Comparison of ENCODE assay signal across 26 cellular contexts in genomic region chr20:24350923-24351368, GRCh38.
DNase-seq lines count a peak whose midpoint lies in the region; ATAC-seq, FAIRE-seq and TF ChIP-seq lines count a peak whose summit lies in the region.
"Had no signal": no experiment of that assay in that cellular context is flagged by ENCODE, and none has a peak within 500 bp of the region (broad histone marks: within the 10 kb centered on the region; RNA-seq: fewer than 3 reads in every experiment).

No MANE protein-coding gene starts in this region.

- H3K36me3 ChIP-seq in ACC112 (ENCODE audit: insufficient read depth, low read length) = no peaks in the 10 kb centered on the region
- no peaks in the 10 kb centered on the region for H3K36me3 ChIP-seq in HEK293 (ENCODE audit: control insufficient read depth in 2 of 2, insufficient read depth in 1 of 2, low read length in 2 of 2)
- H3K36me3 ChIP-seq in astrocyte (ENCODE audit: insufficient read depth, low read length) = no peaks in the 10 kb centered on the region
- H3K36me3 ChIP-seq in keratinocyte (ENCODE audit: control insufficient read depth in 2 of 2, extremely low read depth in 1 of 2, insufficient read depth in 2 of 2, low read length in 2 of 2) = no peaks in the 10 kb centered on the region
- H3K36me3 ChIP-seq: tibial nerve had no signal

- H3K9ac ChIP-seq in astrocyte (ENCODE audit: low read length) (no peak overlapping the region), keratinocyte (ENCODE audit: control insufficient read depth, extremely low read depth, insufficient read depth, low read length) (no peak overlapping the region)

- H4K20me1 ChIP-seq in astrocyte (ENCODE audit: insufficient read depth, low read length) (no peaks in the 10 kb centered on the region), keratinocyte (ENCODE audit: control insufficient read depth, extremely low read depth, insufficient read depth, low read length) (no peaks in the 10 kb centered on the region)

- POLR2A ChIA-PET in HEK293 (lab: Yijun Ruan, JAX) = no interaction called here

- no peaks in the 10 kb centered on the region for H3K9me3 Mint-ChIP-seq in astrocyte (ENCODE audit: unreplicated experiment)
- H3K9me3 Mint-ChIP-seq: activated naive CD4-positive, alpha-beta T cell treated with anti-CD3 and anti-CD28 coated beads for 36 hours; H9 had no signal

- peak; percentile 5 for DNase-seq in astrocyte (ENCODE audit: low read depth)
- DNase-seq in keratinocyte (ENCODE audit: low read depth, low spot score) = no peak
- DNase-seq in cerebellum (ENCODE audit: low spot score) = no peak
- no peak for DNase-seq in NCI-H1436 (lab: John Stamatoyannopoulos, UW)
- no peak for DNase-seq in GM19238 (ENCODE audit: insufficient read length, low spot score)
- DNase-seq: activated CD4-positive, CD25-positive, alpha-beta regulatory T cell treated with anti-CD3 and anti-CD28 coated beads, Interleukin-2, amount 50 U/mL, for 72 hours; activated naive CD4-positive, alpha-beta T cell treated with anti-CD3 and anti-CD28 coated beads for 36 hours; activated T-cell treated with anti-CD3 and anti-CD28 coated beads, Interleukin-2, amount 50 U/mL, for 48 hours; anterior cingulate cortex; C1 segment of cervical spinal cord; effector memory CD4-positive, alpha-beta T cell; H9; KBM-7; left cardiac atrium; mesenchymal stem cell; NCI-H187; Right ventricle myocardium superior; stimulated activated CD4-positive, alpha-beta T cell treated with anti-CD3 and anti-CD28 coated beads, Interleukin-12 subunit alpha, Interleukin-12 subunit beta, amount 100 ng/mL, for 4 hours; stimulated activated CD4-positive, alpha-beta T cell treated with anti-CD3 and anti-CD28 coated beads, Interleukin-4, amount 100 ng/mL, for 4 hours; stimulated activated naive CD8-positive, alpha-beta T cell treated with anti-CD3 and anti-CD28 coated beads, Interleukin-15, Interleukin-2, amounts not matched to agents 100 U/mL and 50 U/mL, for 24 hours had no signal

- peak overlapping the region; percentile 83 for H3K27ac Mint-ChIP-seq in astrocyte (ENCODE audit: unreplicated experiment)
- H3K27ac Mint-ChIP-seq: activated naive CD4-positive, alpha-beta T cell treated with anti-CD3 and anti-CD28 coated beads for 36 hours; H9 had no signal

- FAIRE-seq in astrocyte (lab: Jason Lieb, UNC) (no peak), keratinocyte (lab: Jason Lieb, UNC) (no peak)
- FAIRE-seq: GM18507 had no signal

- H3K9me3 ChIP-seq in HEK293 (ENCODE audit: control insufficient read depth, insufficient read depth, low read depth, low read length) (no peaks in the 10 kb centered on the region), astrocyte (ENCODE audit: insufficient read depth, low read depth, low read length) (no peaks in the 10 kb centered on the region), keratinocyte (ENCODE audit: control insufficient read depth, low read depth, low read length) (no peaks in the 10 kb centered on the region)
- H3K9me3 ChIP-seq: tibial nerve had no signal

- no peaks in the 10 kb centered on the region for H3K27me3 ChIP-seq in ACC112 (ENCODE audit: insufficient read depth, low read length)
- H3K27me3 ChIP-seq in astrocyte (ENCODE audit: insufficient read depth, low read length) = no peaks in the 10 kb centered on the region
- no peaks in the 10 kb centered on the region for H3K27me3 ChIP-seq in keratinocyte (ENCODE audit: control insufficient read depth, extremely low read depth, insufficient read depth, low read length)
- H3K27me3 ChIP-seq: tibial nerve had no signal

- H3K27me3 Mint-ChIP-seq in astrocyte (ENCODE audit: low read depth, unreplicated experiment) = no peaks in the 10 kb centered on the region

- peaks cover 4% of the 10 kb centered on the region for H3K4me1 Mint-ChIP-seq in astrocyte (ENCODE audit: low read depth, unreplicated experiment)

- H3K4me2 ChIP-seq in astrocyte (ENCODE audit: low read length) (no peak overlapping the region), keratinocyte (ENCODE audit: control insufficient read depth, extremely low read depth, insufficient read depth, low read depth, low read length) (no peak overlapping the region)

- TF ChIP-seq CTCF in HEK293 (tag by site-specific recombination; IDR thresholded peaks at IDR 0.05) (no peak), astrocyte (IDR thresholded peaks at IDR 0.05; ENCODE audit: insufficient read depth, low read depth, low read length) (no peak), keratinocyte (optimal IDR thresholded peaks at IDR 0.05 in 1 of 3, IDR thresholded peaks at IDR 0.05 in 1 of 3, conservative IDR thresholded peaks at IDR 0.05 in 1 of 3; ENCODE audit: extremely low read depth in 1 of 3, insufficient read depth in 2 of 3, low read length in 3 of 3) (no peak)

- H3K4me1 ChIP-seq in ACC112 (ENCODE audit: control insufficient read depth, insufficient read depth, low read length, unreplicated experiment) (peaks cover 4% of the 10 kb centered on the region), HEK293 (ENCODE audit: control insufficient read depth, insufficient read depth, low read length) (0 out of 2 replicates have a peak, but pooled peaks cover 2% of the 10 kb centered on the region), astrocyte (ENCODE audit: insufficient read depth, low read length) (no peaks in the 10 kb centered on the region), keratinocyte (ENCODE audit: control insufficient read depth, extremely low read depth, insufficient read depth, low read length) (no peaks in the 10 kb centered on the region)
- H3K4me1 ChIP-seq: tibial nerve had no signal

- H3K79me2 ChIP-seq in ACC112 (ENCODE audit: control insufficient read depth, insufficient read depth, low read length, unreplicated experiment) (no peaks in the 10 kb centered on the region), astrocyte (ENCODE audit: insufficient read depth, low read length) (no peaks in the 10 kb centered on the region), keratinocyte (ENCODE audit: control insufficient read depth, insufficient read depth, low read length) (no peaks in the 10 kb centered on the region)

- CTCF ChIA-PET in HEK293 (lab: Yijun Ruan, JAX) = no interaction called here

- H3K4me3 ChIP-seq in ACC112 (ENCODE audit: low read depth, low read length) (peak overlapping the region; percentile 9), HEK293 (ENCODE audit: low read depth, low read length) (no peak overlapping the region), astrocyte (ENCODE audit: insufficient read depth, low read depth, low read length) (no peak overlapping the region), keratinocyte (ENCODE audit: control insufficient read depth in 2 of 3, extremely low read depth in 1 of 3, insufficient read depth in 2 of 3, low read depth in 1 of 3, low read length in 3 of 3) (no peak overlapping the region)
- H3K4me3 ChIP-seq: tibial nerve had no signal

- no peaks in the 10 kb centered on the region for H3K36me3 Mint-ChIP-seq in astrocyte (ENCODE audit: low read depth, unreplicated experiment)

- dilution Hi-C loops in keratinocyte (cut with MboI; ENCODE audit: extremely low pct_ligation_motif_present, low sequenced_read_pairs) = no loop called here

- H3K9me1 ChIP-seq in keratinocyte (ENCODE audit: control insufficient read depth, extremely low read depth, insufficient read depth, low read length) = no peaks in the 10 kb centered on the region

- H2AFZ ChIP-seq in ACC112 (ENCODE audit: low read length, unreplicated experiment) (peak overlapping the region; percentile 73), astrocyte (ENCODE audit: low read depth, low read length) (no peak overlapping the region), keratinocyte (ENCODE audit: control insufficient read depth, low read length) (peak overlapping the region; percentile 22)

- H3K4me3 Mint-ChIP-seq in astrocyte (ENCODE audit: unreplicated experiment) = no peak overlapping the region
- H3K4me3 Mint-ChIP-seq: activated naive CD4-positive, alpha-beta T cell treated with anti-CD3 and anti-CD28 coated beads for 36 hours; H9 had no signal

- H3K27ac ChIP-seq in ACC112 (ENCODE audit: low read depth, low read length) (peak overlapping the region; percentile 37; the same call in 1 of the 2 replicates), HEK293 (ENCODE audit: extremely low read depth, low read depth, low read length) (no peak overlapping the region), astrocyte (ENCODE audit: low read depth, low read length) (no peak overlapping the region), keratinocyte (ENCODE audit: control insufficient read depth, insufficient read depth, low read length) (no peak overlapping the region)
- H3K27ac ChIP-seq: tibial nerve had no signal

- ATAC-seq in HG02870 (IDR thresholded peaks at IDR 0.05; ENCODE audit: unreplicated experiment) = no peak
- ATAC-seq: esophagus mucosa; stimulated activated naive CD8-positive, alpha-beta T cell treated with anti-CD3 and anti-CD28 coated beads, Interleukin-15, Interleukin-2, amounts not matched to agents 100 U/mL and 50 U/mL, for 24 hours had no signal

TF ChIP-seq in HEK293, 187 proteins besides CTCF, POLR2A, EP300 and RAD21 (continues in another document):
- TF ChIP-seq ZBTB48 (tag by site-specific recombination; IDR thresholded peaks at IDR 0.05) (no peak), KLF1 (tag by site-specific recombination; IDR thresholded peaks at IDR 0.05) (no peak), ZNF791 (tag by site-specific recombination; IDR thresholded peaks at IDR 0.05) (no peak), MEIS1 (CRISPR knock-in tag; IDR thresholded peaks at IDR 0.05; ENCODE audit: borderline replicate concordance) (no peak), ZNF426 (tag by site-specific recombination; IDR thresholded peaks at IDR 0.05) (no peak), PATZ1 (tag by site-specific recombination; IDR thresholded peaks at IDR 0.05) (no peak), ZFP37 (tag by site-specific recombination; IDR thresholded peaks at IDR 0.05) (no peak)
